35 cellular contexts compared by ENCODE assay signal in the genomic region with DNA sequence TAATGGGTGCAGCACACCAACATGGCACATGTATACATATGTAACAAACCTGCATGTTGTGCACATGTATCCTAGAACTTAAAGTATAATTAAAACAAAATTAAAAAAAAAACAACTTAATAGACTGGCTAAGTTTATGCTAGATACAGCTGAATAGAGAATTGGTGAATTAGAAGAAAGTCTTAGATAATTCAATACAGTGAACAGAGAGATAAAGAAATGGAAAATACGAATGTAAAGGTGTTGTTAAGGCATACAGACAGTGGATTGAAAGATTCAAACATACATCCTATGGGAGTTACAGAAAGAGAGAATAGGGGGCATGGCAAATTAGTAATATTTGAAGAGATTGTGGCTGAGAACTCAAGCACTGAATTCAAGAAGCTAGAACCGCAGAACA.
DNase-seq lines count a peak whose midpoint lies in the region; ATAC-seq, FAIRE-seq and TF ChIP-seq lines count a peak whose summit lies in the region.
"Had no signal": no experiment of that assay in that cellular context is flagged by ENCODE, and none has a peak within 500 bp of the region (broad histone marks: within the 10 kb centered on the region; RNA-seq: fewer than 3 reads in every experiment).

No MANE protein-coding gene starts in this region.

- CTCF ChIA-PET in SK-N-SH (lab: Yijun Ruan, JAX) (no interaction called here), HepG2 (lab: Yijun Ruan, JAX; ENCODE audit: low intra/inter-chr PET ratio, low total read pairs) (no interaction called here)
- CTCF ChIA-PET in CD8-positive, alpha-beta T cell (lab: Charles Lee): no interaction called here

- H3K4me2 ChIP-seq in SK-N-SH (no peak overlapping the region), HepG2 (ENCODE audit: low read depth, low read length) (no peak overlapping the region)
- H3K4me2 ChIP-seq: A549; BLaER1; BLaER1 treated with 17β-estradiol and CSF1 and Interleukin-3, amounts not matched to agents 10 nM and 100 nM had no signal

- H3K36me3 ChIP-seq in SK-N-SH (replicated peaks in 1 of 2; ENCODE audit: control insufficient read depth in 1 of 2, insufficient read depth in 2 of 2, low read length in 1 of 2) (no peaks in the 10 kb centered on the region), HepG2 (replicated peaks in 1 of 2; ENCODE audit: control insufficient read depth in 1 of 2, insufficient read depth in 2 of 2, low read length in 2 of 2) (no peaks in the 10 kb centered on the region), right lobe of liver (no peaks in the 10 kb centered on the region)
- no peaks in the 10 kb centered on the region for H3K36me3 ChIP-seq in CD8-positive, alpha-beta T cell (ENCODE audit: insufficient read depth, low read length)
- H3K36me3 ChIP-seq: BE2C; BLaER1; BLaER1 treated with 17β-estradiol and CSF1 and Interleukin-3, amounts not matched to agents 10 nM and 100 nM had no signal

- no peak for TF ChIP-seq CTCF in SK-N-SH (IDR thresholded peaks at IDR 0.05)
- TF ChIP-seq CTCF in HepG2 (CRISPR knock-in tag; IDR thresholded peaks at IDR 0.05): no peak
- no peak for TF ChIP-seq CTCF in right lobe of liver (IDR thresholded peaks at IDR 0.05)
- no peak for TF ChIP-seq CTCF in CD8-positive, alpha-beta T cell (IDR thresholded peaks at IDR 0.05)

- H3K27me3 Mint-ChIP-seq in activated T-cell treated with anti-CD3 and anti-CD28 coated beads, Interleukin-2, amount 50 U/mL, for 72 hours (ENCODE audit: low read depth): no peaks in the 10 kb centered on the region
- H3K27me3 Mint-ChIP-seq in activated T-cell treated with anti-CD3 and anti-CD28 coated beads, Interleukin-2, amount 50 U/mL, for 4 hours (ENCODE audit: low read depth): no peaks in the 10 kb centered on the region
- no peaks in the 10 kb centered on the region for H3K27me3 Mint-ChIP-seq in CD8-positive, alpha-beta T cell (ENCODE audit: low read depth)
- H3K27me3 Mint-ChIP-seq: CD4-positive, alpha-beta memory T cell; CD4-positive, alpha-beta T cell had no signal

- DNase-seq in SK-N-SH (no peak), HepG2 (ENCODE audit: low spot score) (no peak), right lobe of liver (no peak)
- no peak for DNase-seq in activated T-cell treated with anti-CD3 and anti-CD28 coated beads, Interleukin-2, amount 50 U/mL, for 72 hours
- DNase-seq in activated T-cell treated with anti-CD3 and anti-CD28 coated beads, Interleukin-2, amount 50 U/mL, for 4 hours: no peak
- DNase-seq in CD8-positive, alpha-beta T cell: no peak
- DNase-seq: 8988T; ACHN; AML-193; BE2C; C1 segment of cervical spinal cord; Caco-2; Calu3; CD4-positive, alpha-beta memory T cell; CD4-positive, alpha-beta T cell; CD4-positive, CD25-positive, alpha-beta regulatory T cell; CD8-positive, alpha-beta memory T cell; COR-L47; DMS 273 treated with DMSO at 0.1 percent for 48 hours; DMS153; DMS53; DMS79; DMS79 treated with DMSO at 0.1 percent for 48 hours; DND-41; EL had no signal

- POLR2A ChIA-PET in SK-N-SH (lab: Yijun Ruan, JAX) (no interaction called here), HepG2 (lab: Yijun Ruan, JAX) (no interaction called here)
- POLR2A ChIA-PET in CD8-positive, alpha-beta T cell (lab: Charles Lee): no interaction called here

- no peaks in the 10 kb centered on the region for H3K4me1 Mint-ChIP-seq in activated T-cell treated with anti-CD3 and anti-CD28 coated beads, Interleukin-2, amount 50 U/mL, for 72 hours (ENCODE audit: low read depth)
- peaks cover 10% of the 10 kb centered on the region for H3K4me1 Mint-ChIP-seq in activated T-cell treated with anti-CD3 and anti-CD28 coated beads, Interleukin-2, amount 50 U/mL, for 4 hours (ENCODE audit: low read depth)
- H3K4me1 Mint-ChIP-seq in CD8-positive, alpha-beta T cell (ENCODE audit: low read depth): peaks cover 28% of the 10 kb centered on the region
- H3K4me1 Mint-ChIP-seq: B cell, CD14-positive monocyte had no signal

- H3K4me3 ChIP-seq in SK-N-SH (ENCODE audit: low read depth in 2 of 2, low read length in 1 of 2): no peak overlapping the region
- no peak overlapping the region for H3K4me3 ChIP-seq in HepG2 (replicated peaks in 1 of 3; ENCODE audit: insufficient read depth in 1 of 3, low read depth in 2 of 3, low read length in 3 of 3)
- H3K4me3 ChIP-seq in right lobe of liver: no peak overlapping the region
- no peak overlapping the region for H3K4me3 ChIP-seq in CD8-positive, alpha-beta T cell (ENCODE audit: low read depth, low read length)
- H3K4me3 ChIP-seq: A549; BLaER1; BLaER1 treated with 17β-estradiol and CSF1 and Interleukin-3, amounts not matched to agents 10 nM and 100 nM had no signal

- 65% methylated on average over 2 of the region's 2 CpGs for WGBS in SK-N-SH (ENCODE audit: low lambda C conversion rate)
- 97% methylated on average over 2 of the region's 2 CpGs for WGBS in HepG2 (ENCODE audit: low lambda C conversion rate)
- 77% methylated on average over 2 of the region's 2 CpGs for WGBS in right lobe of liver (ENCODE audit: insufficient coverage, low coverage, low lambda C conversion rate, missing lambda C conversion rate)

- no peaks in the 10 kb centered on the region for H3F3A ChIP-seq in SK-N-SH (replicated peaks; ENCODE audit: insufficient read depth)

- ATAC-seq in SK-N-SH treated with all-trans-retinoic acid at 6 μM for 48 hours (no peak), HepG2 (no peak), right lobe of liver (no peak), HG03139 (IDR thresholded peaks at IDR 0.05; ENCODE audit: unreplicated experiment) (no peak)
- no peak for ATAC-seq in activated T-cell treated with anti-CD3 and anti-CD28 coated beads, Interleukin-2, amount 50 U/mL, for 72 hours (replicated peaks in 1 of 2)
- ATAC-seq in activated T-cell treated with anti-CD3 and anti-CD28 coated beads, Interleukin-2, amount 50 U/mL, for 4 hours: no peak
- no peak for ATAC-seq in CD8-positive, alpha-beta T cell
- ATAC-seq: A549 had no signal

- intact Hi-C loops in HepG2 (cut with micrococcal nuclease; ENCODE audit: unreplicated experiment): no loop called here
- intact Hi-C loops in right lobe of liver (cut with DNase I): no loop called here
- intact Hi-C loops in CD8-positive, alpha-beta T cell (cut with DNase I, micrococcal nuclease): no loop called here

- H3K9me3 ChIP-seq in SK-N-SH (no peaks in the 10 kb centered on the region), HepG2 (ENCODE audit: low read length) (no peaks in the 10 kb centered on the region), right lobe of liver (no peaks in the 10 kb centered on the region)
- no peaks in the 10 kb centered on the region for H3K9me3 ChIP-seq in CD8-positive, alpha-beta T cell (ENCODE audit: low read length)
- H3K9me3 ChIP-seq: A549, BE2C had no signal

- peak overlapping the region; percentile 25 for H3K27ac Mint-ChIP-seq in activated T-cell treated with anti-CD3 and anti-CD28 coated beads, Interleukin-2, amount 50 U/mL, for 72 hours
- peak overlapping the region; percentile 45 for H3K27ac Mint-ChIP-seq in CD8-positive, alpha-beta T cell
- H3K27ac Mint-ChIP-seq: B cell; CD14-positive monocyte; CD4-positive, alpha-beta memory T cell; CD4-positive, alpha-beta T cell; CD4-positive, CD25-positive, alpha-beta regulatory T cell; CD8-positive, alpha-beta memory T cell had no signal

- H3K4me1 ChIP-seq in SK-N-SH (ENCODE audit: control insufficient read depth in 1 of 2, insufficient read depth in 2 of 2, low read depth in 1 of 2, low read length in 1 of 2): no peaks in the 10 kb centered on the region
- no peaks in the 10 kb centered on the region for H3K4me1 ChIP-seq in HepG2 (ENCODE audit: insufficient read depth, low read length)
- H3K4me1 ChIP-seq in right lobe of liver: no peaks in the 10 kb centered on the region
- no peaks in the 10 kb centered on the region for H3K4me1 ChIP-seq in CD8-positive, alpha-beta T cell (ENCODE audit: insufficient read depth, low read length)
- H3K4me1 ChIP-seq: A549; BE2C; BLaER1; BLaER1 treated with 17β-estradiol and CSF1 and Interleukin-3, amounts not matched to agents 10 nM and 100 nM; Caco-2 had no signal

- H3K79me2 ChIP-seq in SK-N-SH (ENCODE audit: insufficient read depth) (no peaks in the 10 kb centered on the region; the same call in 1 of the 2 replicates), HepG2 (ENCODE audit: insufficient read depth, low read length) (peaks cover 20% of the 10 kb centered on the region)

- H3K27me3 ChIP-seq in SK-N-SH (ENCODE audit: insufficient read depth): no peaks in the 10 kb centered on the region
- H3K27me3 ChIP-seq in HepG2 (ENCODE audit: control insufficient read depth in 1 of 2, insufficient read depth in 2 of 2, low read length in 2 of 2): no peaks in the 10 kb centered on the region
- H3K27me3 ChIP-seq in right lobe of liver: no peaks in the 10 kb centered on the region
- no peaks in the 10 kb centered on the region for H3K27me3 ChIP-seq in CD8-positive, alpha-beta T cell (ENCODE audit: insufficient read depth, low read length)
- H3K27me3 ChIP-seq: BE2C; BLaER1; BLaER1 treated with 17β-estradiol and CSF1 and Interleukin-3, amounts not matched to agents 10 nM and 100 nM had no signal

- H3K4me3 Mint-ChIP-seq in activated T-cell treated with anti-CD3 and anti-CD28 coated beads, Interleukin-2, amount 50 U/mL, for 72 hours: no peak overlapping the region
- H3K4me3 Mint-ChIP-seq in activated T-cell treated with anti-CD3 and anti-CD28 coated beads, Interleukin-2, amount 50 U/mL, for 4 hours: no peak overlapping the region
- H3K4me3 Mint-ChIP-seq in CD8-positive, alpha-beta T cell: no peak overlapping the region
- H3K4me3 Mint-ChIP-seq: B cell; CD14-positive monocyte; CD4-positive, alpha-beta memory T cell; CD4-positive, alpha-beta T cell; CD4-positive, CD25-positive, alpha-beta regulatory T cell; CD8-positive, alpha-beta memory T cell had no signal

- H2AFZ ChIP-seq in SK-N-SH (ENCODE audit: low read depth) (no peak overlapping the region), HepG2 (ENCODE audit: low read length) (no peak overlapping the region)

- H3K27ac ChIP-seq in SK-N-SH (ENCODE audit: low read depth in 2 of 2, low read length in 1 of 2): no peak overlapping the region
- no peak overlapping the region for H3K27ac ChIP-seq in HepG2 (ENCODE audit: extremely low read length, insufficient read depth, low read length)
- H3K27ac ChIP-seq in right lobe of liver: no peak overlapping the region
- H3K27ac ChIP-seq in CD8-positive, alpha-beta T cell (ENCODE audit: low read depth, low read length): no peak overlapping the region
- H3K27ac ChIP-seq: 22Rv1; A549; BLaER1; BLaER1 treated with 17β-estradiol and CSF1 and Interleukin-3, amounts not matched to agents 10 nM and 100 nM; C4-2B had no signal

- no peak for FAIRE-seq in HepG2 (lab: Jason Lieb, UNC)
- FAIRE-seq: A549, D721Med had no signal

- no TSS peak for BruUV-seq in HepG2 (replicated peaks; lab: Mats Ljungman, UMichigan)

- peaks cover 3 to 6% of the 10 kb centered on the region in 2 donors for H3K9me3 Mint-ChIP-seq in activated T-cell treated with anti-CD3 and anti-CD28 coated beads, Interleukin-2, amount 50 U/mL, for 72 hours
- H3K9me3 Mint-ChIP-seq in activated T-cell treated with anti-CD3 and anti-CD28 coated beads, Interleukin-2, amount 50 U/mL, for 4 hours: peaks cover 14% of the 10 kb centered on the region
- H3K9me3 Mint-ChIP-seq in CD8-positive, alpha-beta T cell: peaks cover 11% of the 10 kb centered on the region

- in situ Hi-C loops in HepG2 (cut with HindIII; ENCODE audit: extremely low pct_ligation_motif_present, low pct_unique_long_range_greater_than_20kb): no loop called here

- H3K36me3 Mint-ChIP-seq in activated T-cell treated with anti-CD3 and anti-CD28 coated beads, Interleukin-2, amount 50 U/mL, for 72 hours (ENCODE audit: insufficient read depth in 2 of 2): peaks cover 7 to 13% of the 10 kb centered on the region in 2 donors
- peaks cover 3% of the 10 kb centered on the region for H3K36me3 Mint-ChIP-seq in activated T-cell treated with anti-CD3 and anti-CD28 coated beads, Interleukin-2, amount 50 U/mL, for 4 hours (ENCODE audit: insufficient read depth)
- peaks cover 8% of the 10 kb centered on the region for H3K36me3 Mint-ChIP-seq in CD8-positive, alpha-beta T cell
- H3K36me3 Mint-ChIP-seq: CD14-positive monocyte; CD4-positive, CD25-positive, alpha-beta regulatory T cell had no signal

- no peaks in the 10 kb centered on the region for H4K20me1 ChIP-seq in SK-N-SH (ENCODE audit: insufficient read depth)
- H4K20me1 ChIP-seq in HepG2 (ENCODE audit: insufficient read depth, low read length): no peaks in the 10 kb centered on the region
- H4K20me1 ChIP-seq: BLaER1; BLaER1 treated with 17β-estradiol and CSF1 and Interleukin-3, amounts not matched to agents 10 nM and 100 nM had no signal

- no peak for TF ChIP-seq POLR2A in HepG2 (IDR thresholded peaks at IDR 0.05; ENCODE audit: insufficient read depth in 1 of 2, low read depth in 2 of 2, low read length in 2 of 2)
- TF ChIP-seq POLR2A in right lobe of liver (IDR thresholded peaks at IDR 0.05): no peak

- no peak overlapping the region for H3K9ac ChIP-seq in SK-N-SH
- no peak overlapping the region for H3K9ac ChIP-seq in HepG2 (ENCODE audit: insufficient read depth, low read depth, low read length)
- H3K9ac ChIP-seq: BLaER1; BLaER1 treated with 17β-estradiol and CSF1 and Interleukin-3, amounts not matched to agents 10 nM and 100 nM had no signal

- no peaks in the 10 kb centered on the region for H3K9me2 ChIP-seq in SK-N-SH

- TF ChIP-seq EP300 in SK-N-SH (IDR thresholded peaks at IDR 0.05; ENCODE audit: borderline replicate concordance in 1 of 2, low read depth in 1 of 2, low read length in 1 of 2) (no peak), HepG2 (IDR thresholded peaks at IDR 0.05; ENCODE audit: low read depth in 2 of 2, low read length in 2 of 2) (no peak), HepG2 (CRISPR knock-in tag; IDR thresholded peaks at IDR 0.05; ENCODE audit: borderline replicate concordance) (no peak)

- TF ChIP-seq RAD21 in SK-N-SH (IDR thresholded peaks at IDR 0.05; ENCODE audit: low read length) (no peak), HepG2 (CRISPR knock-in tag; IDR thresholded peaks at IDR 0.05) (no peak)
